17 cellular contexts compared by ENCODE assay signal in the genomic region with DNA sequence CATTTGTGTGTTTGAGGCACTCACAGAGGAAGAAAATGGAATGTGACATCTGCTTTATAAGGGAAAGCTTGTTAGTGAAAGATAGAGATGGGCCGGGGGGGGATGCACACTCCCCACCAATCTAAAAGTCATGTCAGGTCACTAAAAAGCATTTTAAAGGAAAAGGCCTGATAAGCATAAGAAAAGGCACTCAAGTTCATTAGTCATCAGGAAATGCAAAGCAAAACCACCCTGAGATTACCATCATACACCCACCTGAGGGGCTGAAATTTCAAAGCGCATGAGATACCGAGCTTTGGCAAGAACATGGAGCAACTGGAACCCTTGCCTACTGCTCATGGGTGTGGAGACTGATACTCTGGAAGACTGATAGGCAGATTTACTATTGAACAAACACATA.
A peak's percentile ranks its signal among the peaks of the same experiment; 100 is the strongest.
DNase-seq lines count a peak whose midpoint lies in the region; ATAC-seq and TF ChIP-seq lines count a peak whose summit lies in the region.
"Had no signal": no experiment of that assay in that cellular context is flagged by ENCODE, and none has a peak within 500 bp of the region (broad histone marks: within the 10 kb centered on the region; RNA-seq: fewer than 3 reads in every experiment).

No MANE protein-coding gene starts in this region.

- peaks cover 69% of the 10 kb centered on the region for H3K4me1 ChIP-seq in BLaER1
- peaks cover 20% of the 10 kb centered on the region for H3K4me1 ChIP-seq in HUES48 (ENCODE audit: control insufficient read depth, insufficient read depth, low read length)
- H3K4me1 ChIP-seq in mesendoderm (ENCODE audit: control insufficient read depth, low read depth, low read length): no peaks in the 10 kb centered on the region

- no peak overlapping the region for H3K23ac ChIP-seq in mesendoderm (ENCODE audit: low read length)

- H3K9ac ChIP-seq in BLaER1 (peak overlapping the region; percentile 62; the same call in 1 of the 2 replicates), HUES48 (ENCODE audit: low read depth, low read length) (no peak overlapping the region), mesendoderm (ENCODE audit: low read length) (no peak overlapping the region)

- no peak overlapping the region for H4K8ac ChIP-seq in mesendoderm (ENCODE audit: low read depth, low read length)

- peaks cover 4% of the 10 kb centered on the region; the same call in 1 of the 2 replicates for H3K9me3 Mint-ChIP-seq in WTC11
- H3K9me3 Mint-ChIP-seq in naive thymus-derived CD8-positive, alpha-beta T cell: peaks cover 0 to 4% (median 0%) of the 10 kb centered on the region in 9 donors

- no peaks in the 10 kb centered on the region for H3K79me2 ChIP-seq in mesendoderm (ENCODE audit: control insufficient read depth, insufficient read depth, low read length)

- H3K36me3 ChIP-seq in BLaER1 (no peaks in the 10 kb centered on the region), HUES48 (ENCODE audit: control insufficient read depth, insufficient read depth, low read length) (no peaks in the 10 kb centered on the region), mesendoderm (ENCODE audit: control insufficient read depth, insufficient read depth, low read length) (no peaks in the 10 kb centered on the region)
- H3K36me3 ChIP-seq: MG63 had no signal

- no peak overlapping the region for H2BK120ac ChIP-seq in mesendoderm (ENCODE audit: low read depth, low read length)

- H4K5ac ChIP-seq in mesendoderm (ENCODE audit: low read length): no peak overlapping the region

- no peak overlapping the region for H2AK5ac ChIP-seq in mesendoderm (ENCODE audit: low read length)

- H3K56ac ChIP-seq in mesendoderm (ENCODE audit: low read length): no peak overlapping the region

- peak; percentile 36 for ATAC-seq in WTC11
- ATAC-seq in GM18861 (IDR thresholded peaks at IDR 0.05; ENCODE audit: unreplicated experiment): no peak
- no peak for ATAC-seq in naive thymus-derived CD8-positive, alpha-beta T cell

- H4K20me1 ChIP-seq in BLaER1: no peaks in the 10 kb centered on the region

- H3K27ac Mint-ChIP-seq in WTC11: no peak overlapping the region
- no peak overlapping the region for H3K27ac Mint-ChIP-seq in naive thymus-derived CD8-positive, alpha-beta T cell

- H3K27me3 Mint-ChIP-seq in WTC11 (ENCODE audit: low read depth): peaks cover 89% of the 10 kb centered on the region
- peaks cover 10 to 24% (median 15%) of the 10 kb centered on the region in 5 donors for H3K27me3 Mint-ChIP-seq in naive thymus-derived CD8-positive, alpha-beta T cell

- CTCF ChIA-PET in WTC11 (lab: Charles Lee): interaction anchor here (1.0 to 1.4 kb wide), 4 partner anchors 12 to 85 kb away, joined by 3 to 4 read pairs (median 3); no protein-coding TSS in a partner anchor

- no peaks in the 10 kb centered on the region for H3K27me3 ChIP-seq in BLaER1
- peaks cover 49% of the 10 kb centered on the region for H3K27me3 ChIP-seq in HUES48 (ENCODE audit: control insufficient read depth, insufficient read depth, low read length)
- no peaks in the 10 kb centered on the region for H3K27me3 ChIP-seq in mesendoderm (ENCODE audit: insufficient read depth, low read length, poor library complexity)
- peaks cover 0 to 16% (median 0%) of the 10 kb centered on the region in 45 donors for H3K27me3 ChIP-seq in dorsolateral prefrontal cortex
- H3K27me3 ChIP-seq: MG63 had no signal

- H3K18ac ChIP-seq in mesendoderm (ENCODE audit: low read length): no peak overlapping the region

- no peaks in the 10 kb centered on the region for H3K79me1 ChIP-seq in mesendoderm (ENCODE audit: low read length)

- intact Hi-C loops in dorsolateral prefrontal cortex (cut with DNase I): no loop called here

- peaks cover 20% of the 10 kb centered on the region for H3K4me1 Mint-ChIP-seq in WTC11
- H3K4me1 Mint-ChIP-seq in naive thymus-derived CD8-positive, alpha-beta T cell: no peaks in the 10 kb centered on the region
- H3K4me1 Mint-ChIP-seq: CD4-positive, CD25-positive, alpha-beta regulatory T cell had no signal

- TF ChIP-seq CTCF in WTC11 (IDR thresholded peaks at IDR 0.05) (no peak), dorsolateral prefrontal cortex (IDR thresholded peaks at IDR 0.05 in 54 of 56, conservative IDR thresholded peaks at IDR 0.05 in 2 of 56; ENCODE audit: low read depth in 1 of 56, partially characterized antibody in 56 of 56) (no peak)

- no peak overlapping the region for H3K4ac ChIP-seq in mesendoderm (ENCODE audit: low read depth, low read length)

- H3K4me2 ChIP-seq in BLaER1 (peak overlapping the region; percentile 81), mesendoderm (ENCODE audit: low read length) (no peak overlapping the region)

- H3K4me3 ChIP-seq in BLaER1 (no peak overlapping the region), HUES48 (ENCODE audit: low read depth, low read length) (peak overlapping the region; percentile 30; the same call in 1 of the 2 replicates), mesendoderm (ENCODE audit: low read length) (no peak overlapping the region), dorsolateral prefrontal cortex (no peak overlapping the region)
- H3K4me3 ChIP-seq: MG63 had no signal

- H3K36me3 Mint-ChIP-seq in WTC11: no peaks in the 10 kb centered on the region
- no peaks in the 10 kb centered on the region for H3K36me3 Mint-ChIP-seq in naive thymus-derived CD8-positive, alpha-beta T cell
- H3K36me3 Mint-ChIP-seq: CD4-positive, CD25-positive, alpha-beta regulatory T cell had no signal

- POLR2A ChIA-PET in WTC11 (lab: Charles Lee): no interaction called here
- POLR2A ChIA-PET in naive thymus-derived CD8-positive, alpha-beta T cell (lab: Charles Lee): no interaction called here

- peaks cover 2% of the 10 kb centered on the region for H3K9me3 ChIP-seq in BLaER1
- no peaks in the 10 kb centered on the region for H3K9me3 ChIP-seq in HUES48 (ENCODE audit: control insufficient read depth, insufficient read depth, low read length)
- H3K9me3 ChIP-seq: MG63 had no signal

- H2BK5ac ChIP-seq in mesendoderm (ENCODE audit: low read length): no peak overlapping the region

- no CpG with 5 or more reads among the region's 3 CpGs for WGBS in mesendoderm (ENCODE audit: extremely low coverage, insufficient coverage, low lambda C conversion rate)

- H2BK15ac ChIP-seq in mesendoderm (replicated peaks; ENCODE audit: low read depth): no peak overlapping the region

- DNase-seq in WTC11 (ENCODE audit: low spot score) (no peak), mesendoderm (peak; percentile 34), dorsolateral prefrontal cortex (no peak)
- no peak for DNase-seq in naive thymus-derived CD8-positive, alpha-beta T cell
- DNase-seq: AML-193; CD4-positive, CD25-positive, alpha-beta regulatory T cell; HCEC 1CT; KG1; MG63; NCI-H1105; NCI-H1694; NCI-H2107; NCI-H226 had no signal

- no peak overlapping the region for H3K4me3 Mint-ChIP-seq in WTC11
- H3K4me3 Mint-ChIP-seq in naive thymus-derived CD8-positive, alpha-beta T cell: no peak overlapping the region
- H3K4me3 Mint-ChIP-seq: CD4-positive, CD25-positive, alpha-beta regulatory T cell had no signal

- peak overlapping the region; percentile 87 for H3K27ac ChIP-seq in BLaER1
- H3K27ac ChIP-seq in HUES48 (ENCODE audit: low read depth, low read length): peak overlapping the region; percentile 84
- no peak overlapping the region for H3K27ac ChIP-seq in mesendoderm (ENCODE audit: low read depth, low read length)
- no peak overlapping the region for H3K27ac ChIP-seq in dorsolateral prefrontal cortex
- H3K27ac ChIP-seq: HL-60 had no signal

TF ChIP-seq in WTC11, 78 proteins besides CTCF, POLR2A, EP300 and RAD21 (continues in another document):
- TF ChIP-seq, protein P1, sequence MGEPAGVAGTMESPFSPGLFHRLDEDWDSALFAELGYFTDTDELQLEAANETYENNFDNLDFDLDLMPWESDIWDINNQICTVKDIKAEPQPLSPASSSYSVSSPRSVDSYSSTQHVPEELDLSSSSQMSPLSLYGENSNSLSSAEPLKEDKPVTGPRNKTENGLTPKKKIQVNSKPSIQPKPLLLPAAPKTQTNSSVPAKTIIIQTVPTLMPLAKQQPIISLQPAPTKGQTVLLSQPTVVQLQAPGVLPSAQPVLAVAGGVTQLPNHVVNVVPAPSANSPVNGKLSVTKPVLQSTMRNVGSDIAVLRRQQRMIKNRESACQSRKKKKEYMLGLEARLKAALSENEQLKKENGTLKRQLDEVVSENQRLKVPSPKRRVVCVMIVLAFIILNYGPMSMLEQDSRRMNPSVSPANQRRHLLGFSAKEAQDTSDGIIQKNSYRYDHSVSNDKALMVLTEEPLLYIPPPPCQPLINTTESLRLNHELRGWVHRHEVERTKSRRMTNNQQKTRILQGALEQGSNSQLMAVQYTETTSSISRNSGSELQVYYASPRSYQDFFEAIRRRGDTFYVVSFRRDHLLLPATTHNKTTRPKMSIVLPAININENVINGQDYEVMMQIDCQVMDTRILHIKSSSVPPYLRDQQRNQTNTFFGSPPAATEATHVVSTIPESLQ (CRISPR knock-in tag; IDR thresholded peaks at IDR 0.05): no peak
- TF ChIP-seq FOXJ3 (CRISPR knock-in tag; IDR thresholded peaks at IDR 0.05; ENCODE audit: borderline replicate concordance) (no peak), FOXP1 (CRISPR knock-in tag; IDR thresholded peaks at IDR 0.05; ENCODE audit: borderline replicate concordance) (no peak), GABPB1 (CRISPR knock-in tag; IDR thresholded peaks at IDR 0.05) (no peak)

Comparison
In these comparisons a context has a peak if more than half of its experiments do, and no peak if none do; other contexts are left out.
1. H3K27ac ChIP-seq: peak in BLaER1 (single experiment) and HUES48 (single experiment); none in mesendoderm (single experiment) and dorsolateral prefrontal cortex (0 of 59).